12 cellular contexts compared by ENCODE assay signal in the genomic region with DNA sequence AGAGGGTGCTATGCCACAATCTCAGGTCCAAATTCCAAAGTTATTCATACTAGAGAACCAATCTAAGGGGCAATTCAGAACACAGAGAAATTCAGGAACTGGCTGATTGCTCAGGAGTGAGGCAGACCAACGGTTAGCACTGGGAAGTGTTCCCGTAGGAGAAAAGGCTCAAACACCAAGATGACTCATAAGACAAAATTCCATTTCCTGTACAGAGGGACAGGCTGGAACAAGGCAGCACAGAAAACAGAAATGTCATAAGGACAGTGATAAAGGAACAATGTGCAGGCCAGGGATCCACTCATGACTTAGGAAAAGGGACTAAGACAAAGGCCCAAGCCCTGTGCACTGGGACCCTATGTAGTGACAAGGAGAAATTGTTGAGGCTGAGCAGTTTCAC. TPM values are rescaled to one million over a fixed set of nuclear protein-coding genes. Genes with fewer than 3 reads are reported as not detected.
DNase-seq lines count a peak whose midpoint lies in the region; ATAC-seq and TF ChIP-seq lines count a peak whose summit lies in the region.
"Had no signal": no experiment of that assay in that cellular context is flagged by ENCODE, and none has a peak within 500 bp of the region (broad histone marks: within the 10 kb centered on the region; RNA-seq: fewer than 3 reads in every experiment).

No MANE protein-coding gene starts in this region.

- no peak for TF ChIP-seq CTCF in Peyer's patch (IDR thresholded peaks at IDR 0.05)
- TF ChIP-seq CTCF in fibroblast of lung (conservative IDR thresholded peaks at IDR 0.05 in 1 of 2, IDR thresholded peaks at IDR 0.05 in 1 of 2; ENCODE audit: low read depth in 1 of 2, low read length in 2 of 2) = no peak
- no peak for TF ChIP-seq CTCF in neural crest cell (conservative IDR thresholded peaks at IDR 0.05)

- H3K36me3 ChIP-seq in Peyer's patch (no peaks in the 10 kb centered on the region), fibroblast of lung (ENCODE audit: control insufficient read depth, insufficient read depth, low read length) (no peaks in the 10 kb centered on the region)
- H3K36me3 ChIP-seq: cardiac muscle cell had no signal

- H3K9me3 ChIP-seq in Peyer's patch (no peaks in the 10 kb centered on the region), fibroblast of lung (ENCODE audit: control insufficient read depth, insufficient read depth, low read depth, low read length) (no peaks in the 10 kb centered on the region)

- H3K4me3 ChIP-seq in Peyer's patch = no peak overlapping the region
- no peak overlapping the region for H3K4me3 ChIP-seq in fibroblast of lung (replicated peaks in 1 of 4; ENCODE audit: control extremely low read depth in 1 of 4, insufficient read depth in 1 of 4, low read depth in 3 of 4, low read length in 4 of 4)
- H3K4me3 ChIP-seq: cardiac muscle cell had no signal

- no peak for TF ChIP-seq POLR2A in Peyer's patch (IDR thresholded peaks at IDR 0.05)

- H3K27me3 ChIP-seq in Peyer's patch (no peaks in the 10 kb centered on the region), fibroblast of lung (ENCODE audit: control insufficient read depth, insufficient read depth, low read length) (no peaks in the 10 kb centered on the region)
- H3K27me3 ChIP-seq: cardiac muscle cell had no signal

- H3K27ac Mint-ChIP-seq in neural crest cell (ENCODE audit: unreplicated experiment) = peak overlapping the region; percentile 43
- H3K27ac Mint-ChIP-seq in effector memory CD8-positive, alpha-beta T cell = no peak overlapping the region

- H3K4me1 ChIP-seq in Peyer's patch = no peaks in the 10 kb centered on the region
- H3K4me1 ChIP-seq in fibroblast of lung (ENCODE audit: control insufficient read depth, extremely low read depth, insufficient read depth, low read length) = peaks cover 10% of the 10 kb centered on the region

- ATAC-seq in GM19035 (IDR thresholded peaks at IDR 0.05; ENCODE audit: unreplicated experiment) (no peak), GM21447 (IDR thresholded peaks at IDR 0.05; ENCODE audit: unreplicated experiment) (no peak)
- no peak for ATAC-seq in effector memory CD8-positive, alpha-beta T cell (replicated peaks)

- peaks cover 50% of the 10 kb centered on the region for H3K36me3 Mint-ChIP-seq in neural crest cell (ENCODE audit: low read depth)
- peaks cover 2% of the 10 kb centered on the region for H3K36me3 Mint-ChIP-seq in effector memory CD8-positive, alpha-beta T cell (ENCODE audit: insufficient read depth)

- peak overlapping the region; percentile 68 for H3K4me2 ChIP-seq in fibroblast of lung (ENCODE audit: extremely low read depth, insufficient read depth, low read length)
- H3K4me2 ChIP-seq: KMS-11 had no signal

- no peaks in the 10 kb centered on the region for H4K20me1 ChIP-seq in fibroblast of lung (ENCODE audit: control insufficient read depth, extremely low read depth, insufficient read depth, low read length)

- peaks cover 23% of the 10 kb centered on the region for H3K9me3 Mint-ChIP-seq in neural crest cell
- peaks cover 17 to 19% of the 10 kb centered on the region in 2 donors for H3K9me3 Mint-ChIP-seq in effector memory CD8-positive, alpha-beta T cell

- peak; percentile 93 for DNase-seq in ACHN
- DNase-seq in Peyer's patch = no peak
- peak; percentile 84 to 93 for DNase-seq in fibroblast of lung (ENCODE audit: low read depth in 2 of 2)
- DNase-seq in neural crest cell (ENCODE audit: low read depth, low spot score) = no peak
- DNase-seq in NCI-H510A (lab: John Stamatoyannopoulos, UW) = no peak
- no peak for DNase-seq in effector memory CD8-positive, alpha-beta T cell
- DNase-seq: C1 segment of cervical spinal cord had no signal

- H3K9ac ChIP-seq in fibroblast of lung (ENCODE audit: insufficient read depth, low read length) = no peak overlapping the region
- H3K9ac ChIP-seq: KMS-11 had no signal

- peak overlapping the region in 3 of 4 donors; percentile 53 to 67 (median 67) for H3K27ac ChIP-seq in Peyer's patch
- peak overlapping the region; percentile 67 for H3K27ac ChIP-seq in fibroblast of lung (ENCODE audit: insufficient read depth, low read length)
- H3K27ac ChIP-seq: cardiac muscle cell, KMS-11 had no signal

- H3K4me3 Mint-ChIP-seq in neural crest cell = no peak overlapping the region
- no peak overlapping the region for H3K4me3 Mint-ChIP-seq in effector memory CD8-positive, alpha-beta T cell

- H3K4me1 Mint-ChIP-seq in neural crest cell = peaks cover 18% of the 10 kb centered on the region
- no peaks in the 10 kb centered on the region for H3K4me1 Mint-ChIP-seq in effector memory CD8-positive, alpha-beta T cell (ENCODE audit: low read depth in 2 of 2)

- in situ Hi-C loops in ACHN (cut with HindIII; ENCODE audit: low pct_ligation_motif_present, low pct_unique_long_range_greater_than_20kb, low sequenced_read_pairs) = no loop called here

- peak overlapping the region; percentile 79 for H2AFZ ChIP-seq in fibroblast of lung (ENCODE audit: low read length)

- no peaks in the 10 kb centered on the region for H3K79me2 ChIP-seq in fibroblast of lung (ENCODE audit: control insufficient read depth, insufficient read depth, low read length)

- H3K27me3 Mint-ChIP-seq in neural crest cell (ENCODE audit: low read depth) = no peaks in the 10 kb centered on the region
- H3K27me3 Mint-ChIP-seq in effector memory CD8-positive, alpha-beta T cell = no peaks in the 10 kb centered on the region

RNA-seq across cellular contexts. Expression of gene PDE1A, which starts 54.2 kb away (rescaled TPM):
- total RNA-seq in Peyer's patch (10 to 100 TPM in 1 of 4 donors, 1 to 10 TPM in 3; 2.1 to 12.4 (median 2.8) TPM), fibroblast of lung (6.7 and 7.1 TPM in 2 replicates), neural crest cell (27.4 and 27.8 TPM in 2 replicates)
- polyA plus RNA-seq in fibroblast of lung = 4.0 and 5.4 TPM in 2 replicates
- polyA plus RNA-seq in fibroblast of lung (2012) = 2.1 and 3.3 TPM in 2 replicates
- polyA minus RNA-seq in fibroblast of lung (ENCODE audit: low replicate concordance) = 0.16 and 1.7 TPM in 2 replicates
- total RNA-seq: T-helper 1 cell treated with Interleukin-12 subunit alpha and Interleukin-12 subunit beta and Interleukin-4 antibody, amounts not matched to agents 30 ng/mL and 1 ng/mL, for 36 hours had no signal

Comparison
In these comparisons a context has a peak if more than half of its experiments do, and no peak if none do; other contexts are left out.
1. DNase-seq: peak in ACHN (single experiment) and fibroblast of lung (2 of 2); none in Peyer's patch (0 of 3), neural crest cell (single experiment), NCI-H510A (single experiment) and effector memory CD8-positive, alpha-beta T cell (0 of 3).